ENCODE assay signal across 1 cellular context in genomic region chr3:41274944-41275668, GRCh38.
TF ChIP-seq lines count a peak whose summit lies in the region.

No MANE protein-coding gene starts in this region.

TF ChIP-seq in HepG2, 621 proteins besides CTCF, POLR2A, EP300 and RAD21 (continued from another document and continues in another):
- no peak for TF ChIP-seq ZNF580 (CRISPR knock-in tag; IDR thresholded peaks at IDR 0.05; ENCODE audit: borderline replicate concordance, low read depth)
- TF ChIP-seq MAX (IDR thresholded peaks at IDR 0.05): peak; percentile 26; the same call in 1 of the 2 replicates
- TF ChIP-seq GFI1 (CRISPR knock-in tag; IDR thresholded peaks at IDR 0.05; ENCODE audit: borderline replicate concordance): no peak
- TF ChIP-seq NPAS2 (CRISPR knock-in tag; IDR thresholded peaks at IDR 0.05; ENCODE audit: borderline replicate concordance): no peak
- no peak for TF ChIP-seq LCORL (IDR thresholded peaks at IDR 0.05)
- TF ChIP-seq LCORL (CRISPR knock-in tag; IDR thresholded peaks at IDR 0.05): peak; percentile 41; the same call in 1 of the 2 replicates
- TF ChIP-seq THAP8 (CRISPR knock-in tag; IDR thresholded peaks at IDR 0.05; ENCODE audit: borderline replicate concordance): no peak
- peak; percentile 30; the same call in 1 of the 2 replicates for TF ChIP-seq DRAP1 (CRISPR knock-in tag; IDR thresholded peaks at IDR 0.05)
- peak; percentile 83; the same call in 1 of the 2 replicates for TF ChIP-seq ZNF292 (CRISPR knock-in tag; IDR thresholded peaks at IDR 0.05; ENCODE audit: borderline replicate concordance, low read depth)
- peak; percentile 33; the same call in 1 of the 2 replicates for TF ChIP-seq IRF2 (CRISPR knock-in tag; IDR thresholded peaks at IDR 0.05)
- no peak for TF ChIP-seq ZFYVE20 (CRISPR knock-in tag; IDR thresholded peaks at IDR 0.05; ENCODE audit: borderline replicate concordance, low read depth)
- 0 out of 2 replicates have a peak, but pooled peaks have one; percentile 23 for TF ChIP-seq REPIN1 (CRISPR knock-in tag; IDR thresholded peaks at IDR 0.05; ENCODE audit: borderline replicate concordance, low read depth)
- no peak for TF ChIP-seq ZBTB7A (CRISPR knock-in tag; IDR thresholded peaks at IDR 0.05)
- TF ChIP-seq KAT2B (IDR thresholded peaks at IDR 0.05; ENCODE audit: borderline replicate concordance, low read depth, low read length): no peak
- TF ChIP-seq RFX3 (CRISPR knock-in tag; IDR thresholded peaks at IDR 0.05): no peak
- 0 out of 2 replicates have a peak, but pooled peaks have one; percentile 39 for TF ChIP-seq HIC2 (CRISPR knock-in tag; IDR thresholded peaks at IDR 0.05; ENCODE audit: low read depth)
- TF ChIP-seq RBM22 (optimal IDR thresholded peaks at IDR 0.05; ENCODE audit: low read length): no peak
- TF ChIP-seq ZNF841 (CRISPR knock-in tag; IDR thresholded peaks at IDR 0.05; ENCODE audit: borderline replicate concordance): no peak
- TF ChIP-seq ZNF383 (CRISPR knock-in tag; IDR thresholded peaks at IDR 0.05; ENCODE audit: borderline replicate concordance): no peak
- no peak for TF ChIP-seq PBX3 (CRISPR knock-in tag; IDR thresholded peaks at IDR 0.05; ENCODE audit: borderline replicate concordance)
- TF ChIP-seq ZFY (CRISPR knock-in tag; IDR thresholded peaks at IDR 0.05): no peak
- TF ChIP-seq ZSCAN5A (CRISPR knock-in tag; IDR thresholded peaks at IDR 0.05; ENCODE audit: borderline replicate concordance): no peak
- TF ChIP-seq PRDM10 (CRISPR knock-in tag; IDR thresholded peaks at IDR 0.05; ENCODE audit: low read depth): 0 out of 2 replicates have a peak, but pooled peaks have one; percentile 56
- no peak for TF ChIP-seq TBP (CRISPR knock-in tag; IDR thresholded peaks at IDR 0.05)
- TF ChIP-seq FOXC1 (CRISPR knock-in tag; IDR thresholded peaks at IDR 0.05; ENCODE audit: borderline replicate concordance): no peak
- no peak for TF ChIP-seq ZFX (CRISPR knock-in tag; IDR thresholded peaks at IDR 0.05; ENCODE audit: low read depth)
- no peak for TF ChIP-seq ZKSCAN1 (IDR thresholded peaks at IDR 0.05; ENCODE audit: low read length)
- TF ChIP-seq ZNF12 (CRISPR knock-in tag; IDR thresholded peaks at IDR 0.05): no peak; the same call in 1 of the 2 replicates
- peak; percentile 77 for TF ChIP-seq HNF4G (IDR thresholded peaks at IDR 0.05; ENCODE audit: borderline replicate concordance, low read depth, low read length)
- TF ChIP-seq HNF4G (CRISPR knock-in tag; IDR thresholded peaks at IDR 0.05; ENCODE audit: borderline replicate concordance, low read depth): peak; percentile 74; the same call in 1 of the 2 replicates
- TF ChIP-seq HMGA1 (CRISPR knock-in tag; conservative IDR thresholded peaks at IDR 0.05): no peak
- TF ChIP-seq CBX5 (CRISPR knock-in tag; IDR thresholded peaks at IDR 0.05; ENCODE audit: borderline replicate concordance): peak; percentile 73; the same call in 1 of the 2 replicates
- no peak for TF ChIP-seq KLF16 (CRISPR knock-in tag; IDR thresholded peaks at IDR 0.05)
- peak; percentile 50 for TF ChIP-seq PATZ1 (CRISPR knock-in tag; IDR thresholded peaks at IDR 0.05)
- TF ChIP-seq ZNF720 (CRISPR knock-in tag; IDR thresholded peaks at IDR 0.05): no peak
- peak; percentile 86 for TF ChIP-seq GATAD2A (CRISPR knock-in tag; IDR thresholded peaks at IDR 0.05)
- TF ChIP-seq SIX4 (CRISPR knock-in tag; IDR thresholded peaks at IDR 0.05): peak; percentile 12; the same call in 1 of the 2 replicates
- no peak for TF ChIP-seq ZSCAN25 (CRISPR knock-in tag; IDR thresholded peaks at IDR 0.05)
- TF ChIP-seq GMEB1 (CRISPR knock-in tag; IDR thresholded peaks at IDR 0.05; ENCODE audit: borderline replicate concordance): no peak
- 0 out of 2 replicates have a peak, but pooled peaks have one; percentile 39 for TF ChIP-seq SALL1 (CRISPR knock-in tag; IDR thresholded peaks at IDR 0.05)
- peak; percentile 43; the same call in 1 of the 2 replicates for TF ChIP-seq SOX5 (CRISPR knock-in tag; IDR thresholded peaks at IDR 0.05; ENCODE audit: borderline replicate concordance)
- TF ChIP-seq ZNF839 (CRISPR knock-in tag; IDR thresholded peaks at IDR 0.05; ENCODE audit: borderline replicate concordance): no peak
- no peak for TF ChIP-seq MAFG (CRISPR knock-in tag; IDR thresholded peaks at IDR 0.05)
- TF ChIP-seq ZNF30 (CRISPR knock-in tag; IDR thresholded peaks at IDR 0.05): no peak
- TF ChIP-seq ZNF281 (CRISPR knock-in tag; IDR thresholded peaks at IDR 0.05; ENCODE audit: borderline replicate concordance): 0 out of 2 replicates have a peak, but pooled peaks have one; percentile 16
- no peak for TF ChIP-seq ZNF513 (CRISPR knock-in tag; conservative IDR thresholded peaks at IDR 0.05)
